1 cellular context compared by ENCODE assay signal in the genomic region with DNA sequence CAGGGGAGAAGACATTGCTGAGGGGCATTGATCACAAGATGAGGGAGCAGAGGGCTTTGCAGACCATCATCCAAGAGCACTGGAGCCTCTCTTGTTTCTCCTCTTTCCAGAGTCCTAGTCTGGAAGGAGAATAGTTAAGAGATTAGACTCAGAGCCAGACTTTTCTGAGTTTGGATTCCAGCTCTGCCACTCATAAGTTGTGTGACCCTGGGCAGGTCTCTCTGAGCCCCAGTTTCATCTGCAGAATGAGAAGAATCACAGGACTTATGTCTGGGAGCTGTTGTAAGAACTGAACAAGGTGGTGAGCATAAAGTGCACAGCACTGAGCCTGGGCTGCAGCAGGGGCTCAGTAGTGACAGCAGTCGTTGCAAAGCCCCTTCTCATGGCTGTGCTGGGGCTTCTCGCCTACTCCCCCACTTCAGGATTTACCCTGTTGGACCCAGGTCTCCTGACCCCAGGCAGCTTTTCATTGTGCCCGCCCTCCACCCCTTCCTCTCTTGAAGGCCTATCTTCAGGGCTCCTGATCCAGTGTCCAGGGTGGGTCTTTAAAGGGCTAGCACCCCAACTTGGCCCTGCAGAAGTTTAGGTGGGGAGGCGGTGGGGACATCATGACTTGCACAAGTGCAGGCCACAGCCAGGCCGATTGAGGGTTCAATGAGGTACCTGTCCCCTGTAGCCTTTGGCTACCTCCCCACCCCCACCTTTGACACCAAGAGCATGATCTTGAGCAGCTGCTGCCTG.
TF ChIP-seq lines count a peak whose summit lies in the region.

No MANE protein-coding gene starts in this region.

TF ChIP-seq in liver, 16 proteins besides CTCF, POLR2A, EP300 and RAD21:
- TF ChIP-seq, protein P1, sequence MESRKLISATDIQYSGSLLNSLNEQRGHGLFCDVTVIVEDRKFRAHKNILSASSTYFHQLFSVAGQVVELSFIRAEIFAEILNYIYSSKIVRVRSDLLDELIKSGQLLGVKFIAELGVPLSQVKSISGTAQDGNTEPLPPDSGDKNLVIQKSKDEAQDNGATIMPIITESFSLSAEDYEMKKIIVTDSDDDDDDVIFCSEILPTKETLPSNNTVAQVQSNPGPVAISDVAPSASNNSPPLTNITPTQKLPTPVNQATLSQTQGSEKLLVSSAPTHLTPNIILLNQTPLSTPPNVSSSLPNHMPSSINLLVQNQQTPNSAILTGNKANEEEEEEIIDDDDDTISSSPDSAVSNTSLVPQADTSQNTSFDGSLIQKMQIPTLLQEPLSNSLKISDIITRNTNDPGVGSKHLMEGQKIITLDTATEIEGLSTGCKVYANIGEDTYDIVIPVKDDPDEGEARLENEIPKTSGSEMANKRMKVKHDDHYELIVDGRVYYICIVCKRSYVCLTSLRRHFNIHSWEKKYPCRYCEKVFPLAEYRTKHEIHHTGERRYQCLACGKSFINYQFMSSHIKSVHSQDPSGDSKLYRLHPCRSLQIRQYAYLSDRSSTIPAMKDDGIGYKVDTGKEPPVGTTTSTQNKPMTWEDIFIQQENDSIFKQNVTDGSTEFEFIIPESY (IDR thresholded peaks at IDR 0.05): no peak
- TF ChIP-seq HNF4G (IDR thresholded peaks at IDR 0.05) (no peak), GABPA (IDR thresholded peaks at IDR 0.05 in 1 of 2, conservative IDR thresholded peaks at IDR 0.05 in 1 of 2) (no peak)
